ENCODE assay signal across 22 cellular contexts in genomic region chr7:22240904-22241571, GRCh38.
DNase-seq lines count a peak whose midpoint lies in the region; ATAC-seq, FAIRE-seq and TF ChIP-seq lines count a peak whose summit lies in the region.
"Had no signal": no experiment of that assay in that cellular context is flagged by ENCODE, and none has a peak within 500 bp of the region (broad histone marks: within the 10 kb centered on the region; RNA-seq: fewer than 3 reads in every experiment).

No MANE protein-coding gene starts in this region.

- TF ChIP-seq CTCF in colonic mucosa (IDR thresholded peaks at IDR 0.05), result no peak
- no peak for TF ChIP-seq CTCF in mucosa of descending colon (IDR thresholded peaks at IDR 0.05)

- H3K27me3 ChIP-seq in colonic mucosa, result no peaks in the 10 kb centered on the region

- H3K4me3 ChIP-seq in colonic mucosa (no peak overlapping the region), mucosa of descending colon (no peak overlapping the region)
- H3K4me3 ChIP-seq: A549, GM23248 had no signal

- peak; percentile 79 for ATAC-seq in mucosa of descending colon
- ATAC-seq: A549 had no signal

- FAIRE-seq in HTR-8/SVneo (lab: Jason Lieb, UNC), result no peak
- FAIRE-seq: A549, G401.6, GM12892, H1 had no signal

- intact Hi-C loops in colonic mucosa (cut with DNase I) (no loop called here), mucosa of descending colon (cut with DNase I, micrococcal nuclease) (no loop called here)

- DNase-seq in NCI-H2029 (lab: John Stamatoyannopoulos, UW), result peak; percentile 2
- DNase-seq in NCI-H2029 treated with DMSO at 0.1 percent for 48 hours (lab: John Stamatoyannopoulos, UW), result no peak
- DNase-seq in DMS53 treated with DMSO at 0.1 percent for 48 hours (lab: John Stamatoyannopoulos, UW; ENCODE audit: unreplicated experiment), result peak; percentile 18
- DNase-seq in colonic mucosa, result peak; percentile 33
- DNase-seq in mucosa of descending colon, result peak in 1 of 3 donors; percentile 11
- DNase-seq in AG08395 (ENCODE audit: low spot score), result no peak
- DNase-seq in activated T-cell treated with anti-CD3 and anti-CD28 coated beads, Interleukin-2, amount 50 U/mL, for 48 hours, result no peak
- no peak for DNase-seq in HTR-8/SVneo (ENCODE audit: insufficient read length, low spot score)
- DNase-seq: 8988T; ACHN; C1 segment of cervical spinal cord; Calu3; CD4-positive, alpha-beta memory T cell; COR-L47; DND-41; GM23248; H7; HCEC 1CT had no signal

- H3K9me3 ChIP-seq in colonic mucosa (no peaks in the 10 kb centered on the region), mucosa of descending colon (no peaks in the 10 kb centered on the region)
- H3K9me3 ChIP-seq: A549 had no signal

- H3K27ac ChIP-seq in colonic mucosa, result peak overlapping the region; percentile 3
- H3K27ac ChIP-seq: A549, GM23248 had no signal

- H3K4me1 ChIP-seq in colonic mucosa (peaks cover 7% of the 10 kb centered on the region), mucosa of descending colon (ENCODE audit: low read depth) (peaks cover 5% of the 10 kb centered on the region)
- H3K4me1 ChIP-seq: A549 had no signal

- H3K36me3 ChIP-seq in colonic mucosa (no peaks in the 10 kb centered on the region), mucosa of descending colon (ENCODE audit: low read depth) (no peaks in the 10 kb centered on the region)

- H3K9ac ChIP-seq in colonic mucosa (ENCODE audit: low read depth in 2 of 2, low read length in 2 of 2), result no peak overlapping the region
- H3K9ac ChIP-seq: GM23248 had no signal

Comparison
In these comparisons a context has a peak if more than half of its experiments do, and no peak if none do; other contexts are left out.
1. DNase-seq: peak in NCI-H2029 (single experiment), DMS53 treated with DMSO at 0.1 percent for 48 hours (single experiment) and colonic mucosa (single experiment); none in NCI-H2029 treated with DMSO at 0.1 percent for 48 hours (single experiment), AG08395 (single experiment), activated T-cell treated with anti-CD3 and anti-CD28 coated beads, Interleukin-2, amount 50 U/mL, for 48 hours (0 of 2) and HTR-8/SVneo (single experiment).